22 cellular contexts compared by ENCODE assay signal in genomic region chr4:102139932-102140331, GRCh38.
A peak's percentile ranks its signal among the peaks of the same experiment; 100 is the strongest.
DNase-seq lines count a peak whose midpoint lies in the region; ATAC-seq and TF ChIP-seq lines count a peak whose summit lies in the region.
"Had no signal": no experiment of that assay in that cellular context is flagged by ENCODE, and none has a peak within 500 bp of the region (broad histone marks: within the 10 kb centered on the region; RNA-seq: fewer than 3 reads in every experiment).

No MANE protein-coding gene starts in this region.

- no peaks in the 10 kb centered on the region for H3K36me3 ChIP-seq in SK-N-SH (replicated peaks in 1 of 2; ENCODE audit: control insufficient read depth in 1 of 2, insufficient read depth in 2 of 2, low read length in 1 of 2)
- H3K36me3 ChIP-seq in A673 (ENCODE audit: insufficient read depth, low read length, poor library complexity, severe bottlenecking): no peaks in the 10 kb centered on the region
- H3K36me3 ChIP-seq: suprapubic skin, uterus had no signal

- TF ChIP-seq RAD21 in SK-N-SH (IDR thresholded peaks at IDR 0.05; ENCODE audit: low read length): no peak

- DNase-seq in NCI-H82 (lab: John Stamatoyannopoulos, UW) (peak; percentile 3), NCI-H82 treated with DMSO at 0.1 percent for 48 hours (lab: John Stamatoyannopoulos, UW; ENCODE audit: unreplicated experiment) (no peak), SK-N-SH (no peak), epithelial cell of prostate (ENCODE audit: low read depth, low spot score) (peak; percentile 18), A673 (ENCODE audit: low spot score) (no peak), NCI-H1092 (lab: John Stamatoyannopoulos, UW) (no peak), AG20443 (ENCODE audit: low spot score) (no peak)
- DNase-seq: activated CD4-positive, alpha-beta memory T cell treated with anti-CD3 and anti-CD28 coated beads, Interleukin-2, amount 10 ng/mL, durations not matched to agents 7 days and 5 days; activated naive CD4-positive, alpha-beta T cell; activated T-cell treated with anti-CD3 and anti-CD28 coated beads for 4 hours; central memory CD4-positive, alpha-beta T cell; GOT3; midbrain; NCI-H2171 treated with DMSO at 0.1 percent for 48 hours; NCI-H774; T-helper 9 cell; uterus had no signal

- intact Hi-C loops in A673 (cut with micrococcal nuclease; ENCODE audit: unreplicated experiment): no loop called here

- H3F3A ChIP-seq in SK-N-SH (replicated peaks; ENCODE audit: insufficient read depth): peaks cover 10% of the 10 kb centered on the region

- no peak overlapping the region for H2AFZ ChIP-seq in SK-N-SH (ENCODE audit: low read depth)

- H3K79me2 ChIP-seq in SK-N-SH (ENCODE audit: insufficient read depth): no peaks in the 10 kb centered on the region

- POLR2A ChIA-PET in SK-N-SH (lab: Yijun Ruan, JAX): no interaction called here
- POLR2A ChIA-PET in A673 (lab: Charles Lee; ENCODE audit: low non-redundant PET): no interaction called here

- no peak for ATAC-seq in HG03457 (IDR thresholded peaks at IDR 0.05; ENCODE audit: unreplicated experiment)
- ATAC-seq: GM12878, Panc1 had no signal

- no peaks in the 10 kb centered on the region for H4K20me1 ChIP-seq in SK-N-SH (ENCODE audit: insufficient read depth)

- peak in 1 of 2 experiments; percentile 79; a peak in 2 of 4 replicates for TF ChIP-seq EP300 in SK-N-SH (IDR thresholded peaks at IDR 0.05; ENCODE audit: borderline replicate concordance in 1 of 2, low read depth in 1 of 2, low read length in 1 of 2)

- no peak overlapping the region for H3K9ac ChIP-seq in SK-N-SH
- H3K9ac ChIP-seq: KMS-11 had no signal

- H3K27ac ChIP-seq in SK-N-SH (ENCODE audit: low read depth in 2 of 2, low read length in 1 of 2) (peak overlapping the region; percentile 67 to 69; a peak in 3 of 4 replicates), epithelial cell of prostate (peak overlapping the region; percentile 35), A673 (ENCODE audit: low read depth, low read length, poor library complexity, severe bottlenecking) (no peak overlapping the region)
- H3K27ac ChIP-seq: KMS-11, suprapubic skin had no signal

- no peaks in the 10 kb centered on the region for H3K9me2 ChIP-seq in SK-N-SH

- no peak overlapping the region for H3K4me3 ChIP-seq in SK-N-SH (ENCODE audit: low read depth in 2 of 2, low read length in 1 of 2)
- H3K4me3 ChIP-seq in A673 (ENCODE audit: low read depth, low read length, poor library complexity, severe bottlenecking): no peak overlapping the region
- H3K4me3 ChIP-seq: GM12878, suprapubic skin, uterus had no signal

- 29% methylated on average over 1 of the region's 1 CpG for WGBS in SK-N-SH (ENCODE audit: low lambda C conversion rate)

- H3K4me1 ChIP-seq in SK-N-SH (ENCODE audit: control insufficient read depth in 1 of 2, insufficient read depth in 2 of 2, low read depth in 1 of 2, low read length in 1 of 2) (peaks cover 0 to 10% of the 10 kb centered on the region in 2 experiments; a peak in 3 of 4 replicates), A673 (ENCODE audit: insufficient read depth, low read length, poor library complexity, severe bottlenecking) (no peaks in the 10 kb centered on the region)
- H3K4me1 ChIP-seq: suprapubic skin, uterus had no signal

- TF ChIP-seq CTCF in SK-N-SH (IDR thresholded peaks at IDR 0.05) (no peak), A673 (conservative IDR thresholded peaks at IDR 0.05; ENCODE audit: low read depth, low read length) (no peak)

- no peak overlapping the region for H3K4me2 ChIP-seq in SK-N-SH
- H3K4me2 ChIP-seq: KMS-11 had no signal

- no TSS peak for BruUV-seq in A673 (replicated peaks; lab: Mats Ljungman, UMichigan)

- H3K9me3 ChIP-seq in SK-N-SH: no peaks in the 10 kb centered on the region
- no peaks in the 10 kb centered on the region for H3K9me3 ChIP-seq in A673 (ENCODE audit: low read depth, low read length, poor library complexity, severe bottlenecking)
- H3K9me3 ChIP-seq: suprapubic skin, uterus had no signal

- CTCF ChIA-PET in SK-N-SH (lab: Yijun Ruan, JAX): no interaction called here
- CTCF ChIA-PET in A673 (lab: Charles Lee): no interaction called here

- H3K27me3 ChIP-seq in SK-N-SH (ENCODE audit: insufficient read depth) (no peaks in the 10 kb centered on the region), A673 (replicated peaks; ENCODE audit: insufficient read depth, low read depth, low read length, poor library complexity) (no peaks in the 10 kb centered on the region)
- H3K27me3 ChIP-seq: suprapubic skin, uterus had no signal

TF ChIP-seq in SK-N-SH, 30 proteins besides CTCF, POLR2A, EP300 and RAD21:
- peak; percentile 38; the same call in 1 of the 2 replicates for TF ChIP-seq FOSL2 (IDR thresholded peaks at IDR 0.05; ENCODE audit: borderline replicate concordance, low read depth)
- peak; percentile 82 for TF ChIP-seq JUND (IDR thresholded peaks at IDR 0.05)
- TF ChIP-seq POLR2AphosphoS5 (IDR thresholded peaks at IDR 0.05; ENCODE audit: low read depth, low read length): peak; percentile 15; the same call in 1 of the 2 replicates
- no peak for TF ChIP-seq RFX5 (IDR thresholded peaks at IDR 0.05; ENCODE audit: low read length)
- TF ChIP-seq NFIC (IDR thresholded peaks at IDR 0.05; ENCODE audit: borderline replicate concordance): peak; percentile 67
- TF ChIP-seq FOXM1 (IDR thresholded peaks at IDR 0.05; ENCODE audit: low read depth): peak; percentile 79
- no peak for TF ChIP-seq RCOR1 (IDR thresholded peaks at IDR 0.05; ENCODE audit: low read length)
- no peak for TF ChIP-seq CHD2 (IDR thresholded peaks at IDR 0.05; ENCODE audit: low read length, partially characterized antibody)
- TF ChIP-seq TEAD4 (IDR thresholded peaks at IDR 0.05; ENCODE audit: borderline replicate concordance, insufficient read depth): peak; percentile 53; the same call in 1 of the 2 replicates
- peak; percentile 95 for TF ChIP-seq PBX3 (IDR thresholded peaks at IDR 0.05)
- TF ChIP-seq MAX (IDR thresholded peaks at IDR 0.05; ENCODE audit: low read depth): no peak
- TF ChIP-seq SIN3A (IDR thresholded peaks at IDR 0.05; ENCODE audit: borderline replicate concordance, low read depth, low read length): peak; percentile 53; the same call in 1 of the 2 replicates
- peak; percentile 77 for TF ChIP-seq TCF12 (IDR thresholded peaks at IDR 0.05)

Comparison
In these comparisons a context has a peak if more than half of its experiments do, and no peak if none do; other contexts are left out.
1. DNase-seq: peak in NCI-H82 (single experiment) and epithelial cell of prostate (single experiment); none in NCI-H82 treated with DMSO at 0.1 percent for 48 hours (single experiment), SK-N-SH (single experiment), A673 (single experiment), NCI-H1092 (single experiment) and AG20443 (single experiment).